Comparison of ENCODE assay signal across 1 cellular context in genomic region chr3:184334470-184335158, GRCh38.
TF ChIP-seq lines count a peak whose summit lies in the region.

No MANE protein-coding gene starts in this region.

TF ChIP-seq in K562, 482 proteins besides CTCF, POLR2A, EP300 and RAD21 (continues in another document):
- peak; percentile 75 for TF ChIP-seq ARID1B (IDR thresholded peaks at IDR 0.05)
- TF ChIP-seq NRF1 (conservative IDR thresholded peaks at IDR 0.05 in 1 of 2, IDR thresholded peaks at IDR 0.05 in 1 of 2), result 0 out of 4 replicates have a peak, but pooled peaks of 1 of the 2 experiments have one; percentile 16
- TF ChIP-seq NBN (IDR thresholded peaks at IDR 0.05; ENCODE audit: low read depth), result no peak
- TF ChIP-seq IRF9 (tag; IDR thresholded peaks at IDR 0.05), result no peak
- TF ChIP-seq CBFA2T3 (IDR thresholded peaks at IDR 0.05), result peak; percentile 20; the same call in 1 of the 2 replicates
- TF ChIP-seq HDAC1 (IDR thresholded peaks at IDR 0.05), result peak in 1 of 2 experiments; percentile 50; a peak in 2 of 4 replicates
- peak; percentile 77 for TF ChIP-seq JUN (IDR thresholded peaks at IDR 0.05; ENCODE audit: borderline replicate concordance, low read depth, low read length)
- TF ChIP-seq JUN (CRISPR knock-in tag; IDR thresholded peaks at IDR 0.05; ENCODE audit: borderline replicate concordance), result no peak
- TF ChIP-seq TCF3 (CRISPR knock-in tag; IDR thresholded peaks at IDR 0.05), result 0 out of 2 replicates have a peak, but pooled peaks have one; percentile 32
- no peak for TF ChIP-seq TCF7 (IDR thresholded peaks at IDR 0.05; ENCODE audit: borderline replicate concordance)
- peak; percentile 40; the same call in 1 of the 2 replicates for TF ChIP-seq ZBTB7A (IDR thresholded peaks at IDR 0.05; ENCODE audit: borderline replicate concordance, control insufficient read depth, low read depth, low read length)
- 0 out of 2 replicates have a peak, but pooled peaks have one; percentile 29 for TF ChIP-seq KLF13 (tag; IDR thresholded peaks at IDR 0.05; ENCODE audit: borderline replicate concordance, low read depth)
- TF ChIP-seq FOS (IDR thresholded peaks at IDR 0.05; ENCODE audit: extremely low read depth, insufficient read length), result peak; percentile 30
- peak; percentile 71 for TF ChIP-seq PKNOX1 (IDR thresholded peaks at IDR 0.05)
- TF ChIP-seq CTBP1 (IDR thresholded peaks at IDR 0.05; ENCODE audit: borderline replicate concordance), result peak; percentile 72; the same call in 1 of the 2 replicates
- peak; percentile 93 for TF ChIP-seq JUND (IDR thresholded peaks at IDR 0.05; ENCODE audit: borderline replicate concordance, low read depth, low read length)
- peak; percentile 84; the same call in 2 of the 3 replicates for TF ChIP-seq JUND (tag; IDR thresholded peaks at IDR 0.05; ENCODE audit: borderline replicate concordance, low read depth, low read length)
- TF ChIP-seq RCOR1 (IDR thresholded peaks at IDR 0.05; ENCODE audit: borderline replicate concordance in 1 of 2, low read depth in 2 of 2, low read length in 2 of 2), result peak in 1 of 2 experiments; percentile 58; a peak in 1 of 4 replicates
- TF ChIP-seq ZNF639 (CRISPR knock-in tag; conservative IDR thresholded peaks at IDR 0.05 in 1 of 2, IDR thresholded peaks at IDR 0.05 in 1 of 2), result 0 out of 4 replicates have a peak, but pooled peaks of 1 of the 2 experiments have one; percentile 36
- peak; percentile 43; the same call in 1 of the 2 replicates for TF ChIP-seq MTA3 (IDR thresholded peaks at IDR 0.05; ENCODE audit: borderline replicate concordance)
- TF ChIP-seq, protein P1, sequence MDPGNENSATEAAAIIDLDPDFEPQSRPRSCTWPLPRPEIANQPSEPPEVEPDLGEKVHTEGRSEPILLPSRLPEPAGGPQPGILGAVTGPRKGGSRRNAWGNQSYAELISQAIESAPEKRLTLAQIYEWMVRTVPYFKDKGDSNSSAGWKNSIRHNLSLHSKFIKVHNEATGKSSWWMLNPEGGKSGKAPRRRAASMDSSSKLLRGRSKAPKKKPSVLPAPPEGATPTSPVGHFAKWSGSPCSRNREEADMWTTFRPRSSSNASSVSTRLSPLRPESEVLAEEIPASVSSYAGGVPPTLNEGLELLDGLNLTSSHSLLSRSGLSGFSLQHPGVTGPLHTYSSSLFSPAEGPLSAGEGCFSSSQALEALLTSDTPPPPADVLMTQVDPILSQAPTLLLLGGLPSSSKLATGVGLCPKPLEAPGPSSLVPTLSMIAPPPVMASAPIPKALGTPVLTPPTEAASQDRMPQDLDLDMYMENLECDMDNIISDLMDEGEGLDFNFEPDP (CRISPR knock-in tag; IDR thresholded peaks at IDR 0.05), result no peak
- TF ChIP-seq MEF2A (IDR thresholded peaks at IDR 0.05; ENCODE audit: control insufficient read depth, low read depth, low read length), result no peak
- 0 out of 2 replicates have a peak, but pooled peaks have one; percentile 29 for TF ChIP-seq HDAC2 (IDR thresholded peaks at IDR 0.05)
- TF ChIP-seq L3MBTL2 (IDR thresholded peaks at IDR 0.05), result 0 out of 2 replicates have a peak, but pooled peaks have one; percentile 13
- TF ChIP-seq ILF3 (IDR thresholded peaks at IDR 0.05; ENCODE audit: borderline replicate concordance), result 0 out of 2 replicates have a peak, but pooled peaks have one; percentile 30
- TF ChIP-seq ETV1 (tag; conservative IDR thresholded peaks at IDR 0.05; ENCODE audit: low read depth), result peak; percentile 42; the same call in 1 of the 2 replicates
- TF ChIP-seq ZEB2 (IDR thresholded peaks at IDR 0.05), result peak; percentile 42; the same call in 1 of the 2 replicates
- TF ChIP-seq U2AF2 (optimal IDR thresholded peaks at IDR 0.05; ENCODE audit: low read depth, low read length), result no peak
- TF ChIP-seq FOSL1 (tag; conservative IDR thresholded peaks at IDR 0.05), result peak; percentile 93
- TF ChIP-seq FOXA3 (CRISPR knock-in tag; conservative IDR thresholded peaks at IDR 0.05 in 1 of 2, IDR thresholded peaks at IDR 0.05 in 1 of 2), result peak; percentile 60 to 98
- peak; percentile 60 for TF ChIP-seq RBFOX2 (IDR thresholded peaks at IDR 0.05; ENCODE audit: low read depth, low read length)
- TF ChIP-seq POLR2G (IDR thresholded peaks at IDR 0.05; ENCODE audit: low read depth, low read length), result peak; percentile 59
- TF ChIP-seq ZNF584 (CRISPR knock-in tag; IDR thresholded peaks at IDR 0.05; ENCODE audit: low read depth), result 0 out of 2 replicates have a peak, but pooled peaks have one; percentile 20
- peak; percentile 79 for TF ChIP-seq SMARCE1 (IDR thresholded peaks at IDR 0.05)
- TF ChIP-seq, protein P2, sequence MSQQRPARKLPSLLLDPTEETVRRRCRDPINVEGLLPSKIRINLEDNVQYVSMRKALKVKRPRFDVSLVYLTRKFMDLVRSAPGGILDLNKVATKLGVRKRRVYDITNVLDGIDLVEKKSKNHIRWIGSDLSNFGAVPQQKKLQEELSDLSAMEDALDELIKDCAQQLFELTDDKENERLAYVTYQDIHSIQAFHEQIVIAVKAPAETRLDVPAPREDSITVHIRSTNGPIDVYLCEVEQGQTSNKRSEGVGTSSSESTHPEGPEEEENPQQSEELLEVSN (IDR thresholded peaks at IDR 0.05; ENCODE audit: borderline replicate concordance in 1 of 2, extremely low read depth in 1 of 2, insufficient read depth in 1 of 2, insufficient read length in 1 of 2, low read depth in 1 of 2, low read length in 1 of 2, poor library complexity in 1 of 2, severe bottlenecking in 1 of 2), result peak in 1 of 2 experiments; percentile 13
- TF ChIP-seq ZNF282 (CRISPR knock-in tag; IDR thresholded peaks at IDR 0.05), result no peak
- TF ChIP-seq MEIS2 (IDR thresholded peaks at IDR 0.05; ENCODE audit: partially characterized antibody), result peak; percentile 73
- TF ChIP-seq, protein P3, sequence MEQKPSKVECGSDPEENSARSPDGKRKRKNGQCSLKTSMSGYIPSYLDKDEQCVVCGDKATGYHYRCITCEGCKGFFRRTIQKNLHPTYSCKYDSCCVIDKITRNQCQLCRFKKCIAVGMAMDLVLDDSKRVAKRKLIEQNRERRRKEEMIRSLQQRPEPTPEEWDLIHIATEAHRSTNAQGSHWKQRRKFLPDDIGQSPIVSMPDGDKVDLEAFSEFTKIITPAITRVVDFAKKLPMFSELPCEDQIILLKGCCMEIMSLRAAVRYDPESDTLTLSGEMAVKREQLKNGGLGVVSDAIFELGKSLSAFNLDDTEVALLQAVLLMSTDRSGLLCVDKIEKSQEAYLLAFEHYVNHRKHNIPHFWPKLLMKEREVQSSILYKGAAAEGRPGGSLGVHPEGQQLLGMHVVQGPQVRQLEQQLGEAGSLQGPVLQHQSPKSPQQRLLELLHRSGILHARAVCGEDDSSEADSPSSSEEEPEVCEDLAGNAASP (IDR thresholded peaks at IDR 0.05), result no peak
- peak; percentile 43 to 64 for TF ChIP-seq KDM1A (IDR thresholded peaks at IDR 0.05)
- TF ChIP-seq ZFX (CRISPR knock-in tag; IDR thresholded peaks at IDR 0.05), result peak; percentile 70
- peak; percentile 26; the same call in 1 of the 2 replicates for TF ChIP-seq POLR2AphosphoS5 (IDR thresholded peaks at IDR 0.05; ENCODE audit: control insufficient read depth, insufficient read depth, low read depth, low read length)
- TF ChIP-seq, protein P4, sequence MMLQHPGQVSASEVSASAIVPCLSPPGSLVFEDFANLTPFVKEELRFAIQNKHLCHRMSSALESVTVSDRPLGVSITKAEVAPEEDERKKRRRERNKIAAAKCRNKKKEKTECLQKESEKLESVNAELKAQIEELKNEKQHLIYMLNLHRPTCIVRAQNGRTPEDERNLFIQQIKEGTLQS (IDR thresholded peaks at IDR 0.05), result peak; percentile 84
- TF ChIP-seq, protein P4 (CRISPR knock-in tag; conservative IDR thresholded peaks at IDR 0.05), result peak; percentile 59; the same call in 1 of the 2 replicates
- TF ChIP-seq DPF2 (IDR thresholded peaks at IDR 0.05), result peak; percentile 83
- peak; percentile 43; the same call in 1 of the 2 replicates for TF ChIP-seq CREB1 (IDR thresholded peaks at IDR 0.05)
- peak; percentile 15; the same call in 1 of the 2 replicates for TF ChIP-seq CREB1 (CRISPR knock-in tag; IDR thresholded peaks at IDR 0.05)
- TF ChIP-seq CREM (IDR thresholded peaks at IDR 0.05; ENCODE audit: low read depth), result 0 out of 2 replicates have a peak, but pooled peaks have one; percentile 49
- TF ChIP-seq ZNF75A (CRISPR knock-in tag; IDR thresholded peaks at IDR 0.05), result no peak
- TF ChIP-seq DIDO1 (tag; IDR thresholded peaks at IDR 0.05; ENCODE audit: low read depth), result no peak
- TF ChIP-seq NFE2 (IDR thresholded peaks at IDR 0.05; ENCODE audit: low read depth), result peak; percentile 43
- peak; percentile 35 for TF ChIP-seq TEAD4 (IDR thresholded peaks at IDR 0.05; ENCODE audit: low read length)
- TF ChIP-seq TEAD4 (CRISPR knock-in tag; IDR thresholded peaks at IDR 0.05; ENCODE audit: borderline replicate concordance), result no peak
- TF ChIP-seq MNT (conservative IDR thresholded peaks at IDR 0.05), result 0 out of 4 replicates have a peak, but pooled peaks of 1 of the 2 experiments have one; percentile 30
- TF ChIP-seq SMARCA4 (IDR thresholded peaks at IDR 0.05), result peak; percentile 75
- peak; percentile 87 for TF ChIP-seq GATA2 (CRISPR knock-in tag; IDR thresholded peaks at IDR 0.05)
- TF ChIP-seq, protein P5, sequence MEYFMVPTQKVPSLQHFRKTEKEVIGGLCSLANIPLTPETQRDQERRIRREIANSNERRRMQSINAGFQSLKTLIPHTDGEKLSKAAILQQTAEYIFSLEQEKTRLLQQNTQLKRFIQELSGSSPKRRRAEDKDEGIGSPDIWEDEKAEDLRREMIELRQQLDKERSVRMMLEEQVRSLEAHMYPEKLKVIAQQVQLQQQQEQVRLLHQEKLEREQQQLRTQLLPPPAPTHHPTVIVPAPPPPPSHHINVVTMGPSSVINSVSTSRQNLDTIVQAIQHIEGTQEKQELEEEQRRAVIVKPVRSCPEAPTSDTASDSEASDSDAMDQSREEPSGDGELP (CRISPR knock-in tag; IDR thresholded peaks at IDR 0.05; ENCODE audit: borderline replicate concordance), result peak; percentile 51; the same call in 1 of the 2 replicates
- TF ChIP-seq, protein P6, sequence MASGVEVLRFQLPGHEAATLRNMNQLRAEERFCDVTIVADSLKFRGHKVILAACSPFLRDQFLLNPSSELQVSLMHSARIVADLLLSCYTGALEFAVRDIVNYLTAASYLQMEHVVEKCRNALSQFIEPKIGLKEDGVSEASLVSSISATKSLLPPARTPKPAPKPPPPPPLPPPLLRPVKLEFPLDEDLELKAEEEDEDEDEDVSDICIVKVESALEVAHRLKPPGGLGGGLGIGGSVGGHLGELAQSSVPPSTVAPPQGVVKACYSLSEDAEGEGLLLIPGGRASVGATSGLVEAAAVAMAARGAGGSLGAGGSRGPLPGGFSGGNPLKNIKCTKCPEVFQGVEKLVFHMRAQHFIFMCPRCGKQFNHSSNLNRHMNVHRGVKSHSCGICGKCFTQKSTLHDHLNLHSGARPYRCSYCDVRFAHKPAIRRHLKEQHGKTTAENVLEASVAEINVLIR (CRISPR knock-in tag; IDR thresholded peaks at IDR 0.05), result no peak
